In the genomic region with DNA sequence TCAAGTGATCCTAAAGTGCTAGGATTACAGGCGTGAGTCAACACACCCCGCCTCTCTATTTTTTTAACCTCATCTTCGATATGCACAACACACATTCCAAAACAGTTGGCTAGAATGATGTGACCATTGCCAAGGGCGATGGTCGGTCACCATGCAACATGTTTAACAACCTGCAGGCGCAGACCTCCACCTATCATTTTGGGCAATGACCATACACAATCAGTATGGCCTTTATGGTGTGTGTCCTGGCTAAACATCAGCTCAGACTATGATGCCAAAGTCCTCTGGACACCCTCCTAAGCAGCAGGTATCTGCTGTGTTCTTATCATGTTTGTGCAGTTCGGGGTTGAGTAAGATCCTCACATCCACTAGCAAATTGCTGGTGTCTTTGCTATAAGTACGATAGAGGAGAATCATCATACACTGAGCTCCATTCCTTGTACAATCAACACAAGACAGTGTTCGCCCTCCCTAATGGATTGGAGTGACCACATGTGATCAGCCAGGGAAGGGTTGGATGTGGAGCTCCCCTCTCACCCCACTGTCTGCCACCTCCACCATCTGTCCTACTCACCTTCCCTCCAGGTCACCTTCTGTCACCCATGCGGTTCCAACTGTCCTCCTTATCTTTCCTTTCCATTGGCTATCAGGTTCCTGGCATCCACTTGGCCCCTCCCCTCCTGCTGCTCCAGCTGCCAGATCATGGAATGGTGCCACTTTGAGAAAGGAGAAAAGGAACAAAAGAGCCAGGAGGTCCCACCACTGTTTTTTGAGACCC, we compare ENCODE assay signal across 1 cellular context.
TF ChIP-seq lines count a peak whose summit lies in the region.

No MANE protein-coding gene starts in this region.

TF ChIP-seq in H1, 55 proteins besides CTCF, POLR2A, EP300 and RAD21:
- TF ChIP-seq, protein P1, sequence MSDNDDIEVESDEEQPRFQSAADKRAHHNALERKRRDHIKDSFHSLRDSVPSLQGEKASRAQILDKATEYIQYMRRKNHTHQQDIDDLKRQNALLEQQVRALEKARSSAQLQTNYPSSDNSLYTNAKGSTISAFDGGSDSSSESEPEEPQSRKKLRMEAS (IDR thresholded peaks at IDR 0.05), result no peak
- TF ChIP-seq HDAC2 (IDR thresholded peaks at IDR 0.05; ENCODE audit: borderline replicate concordance in 1 of 2, low read depth in 2 of 2, low read length in 2 of 2), result no peak
- TF ChIP-seq SIX5 (IDR thresholded peaks at IDR 0.05; ENCODE audit: low read depth, low read length), result no peak
- no peak for TF ChIP-seq SUZ12 (IDR thresholded peaks at IDR 0.05; ENCODE audit: low read length)
- no peak for TF ChIP-seq TCF12 (IDR thresholded peaks at IDR 0.05; ENCODE audit: low read depth, low read length)
- no peak for TF ChIP-seq FOSL1 (IDR thresholded peaks at IDR 0.05; ENCODE audit: insufficient read depth, low read depth, low read length)
- TF ChIP-seq YY1 (IDR thresholded peaks at IDR 0.05; ENCODE audit: low read depth, low read length), result no peak
- no peak for TF ChIP-seq ASH2L (IDR thresholded peaks at IDR 0.05; ENCODE audit: low read length)
